18 cellular contexts compared by ENCODE assay signal in the genomic region with DNA sequence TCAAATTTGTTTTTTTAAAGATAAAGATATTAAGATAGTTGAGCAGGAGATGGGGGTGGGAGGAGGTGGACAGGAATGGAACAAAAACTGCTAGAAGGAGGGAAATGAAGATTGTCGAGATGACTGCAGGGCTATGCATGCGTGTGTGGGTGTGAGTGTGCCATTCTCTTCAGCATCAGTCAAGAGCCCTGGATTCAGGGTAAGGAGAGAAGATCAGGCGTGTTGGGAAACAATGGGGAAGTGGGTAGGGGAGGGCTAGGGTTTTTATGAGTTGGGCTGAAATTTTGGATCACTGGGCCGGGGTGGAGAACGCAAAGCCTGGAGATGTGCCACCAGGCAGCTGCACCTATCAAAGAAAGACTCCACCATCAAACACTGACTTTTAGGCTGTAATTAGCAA. TPM values are rescaled to one million over a fixed set of nuclear protein-coding genes. Genes with fewer than 3 reads are reported as not detected.
DNase-seq lines count a peak whose midpoint lies in the region; ATAC-seq and TF ChIP-seq lines count a peak whose summit lies in the region.
"Had no signal": no experiment of that assay in that cellular context is flagged by ENCODE, and none has a peak within 500 bp of the region (broad histone marks: within the 10 kb centered on the region; RNA-seq: fewer than 3 reads in every experiment).

No MANE protein-coding gene starts in this region.

- H3K27ac ChIP-seq in heart left ventricle, result peak overlapping the region in 11 of 12 donors; percentile 4 to 72 (median 45)
- peak overlapping the region in 1 of 2 donors; percentile 35 for H3K27ac ChIP-seq in ovary
- peak overlapping the region; percentile 56 for H3K27ac ChIP-seq in vagina
- H3K27ac ChIP-seq: KMS-11, VCaP had no signal

- H3K9me3 ChIP-seq in heart left ventricle, result no peaks in the 10 kb centered on the region
- H3K9me3 ChIP-seq in ovary, result no peaks in the 10 kb centered on the region
- H3K9me3 ChIP-seq in vagina, result no peaks in the 10 kb centered on the region

- intact Hi-C loops in heart left ventricle (cut with DNase I), result no loop called here
- intact Hi-C loops in ovary (cut with DNase I), result no loop called here
- intact Hi-C loops in vagina (cut with DNase I), result no loop called here

- DNase-seq in amniotic epithelial cell (ENCODE audit: low read depth) (peak; percentile 55), heart left ventricle (no peak), ovary (peak; percentile 33 to 56 (median 41)), vagina (ENCODE audit: extremely low spot score in 2 of 2) (no peak), activated gamma-delta T cell (lab: John Stamatoyannopoulos, UW) (no peak)
- DNase-seq: activated naive CD8-positive, alpha-beta T cell treated with anti-CD3 and anti-CD28 coated beads for 36 hours; COR-L47; foreskin melanocyte; NCI-H1694 treated with DMSO at 0.1 percent for 48 hours; NCI-H748 treated with DMSO at 0.1 percent for 48 hours; occipital lobe; SHP77 treated with DMSO at 0.1 percent for 48 hours; stimulated activated CD4-positive, alpha-beta T cell treated with anti-CD3 and anti-CD28 coated beads, Interleukin-4, amount 100 ng/mL, for 1 hour; stimulated activated naive B cell treated with anti-CD40 and anti-IgM and Interleukin-4, amounts not matched to agents 10 μg/mL and 1 μg/mL and 100 μg/mL, for 72 hours had no signal

- WGBS in heart left ventricle, 4 donors, result 56 to 68% (median 67%) methylated on average over 5 of the region's 5 CpGs
- WGBS in ovary, 3 donors, result 17 to 24% (median 19%) methylated on average over 5 of the region's 5 CpGs

- no peak overlapping the region for H3K4me3 ChIP-seq in heart left ventricle
- no peak overlapping the region for H3K4me3 ChIP-seq in ovary
- no peak overlapping the region for H3K4me3 ChIP-seq in vagina

- H3K4me1 ChIP-seq in heart left ventricle (peaks cover 0 to 37% (median 22%) of the 10 kb centered on the region in 12 donors), ovary (ENCODE audit: insufficient read depth) (peaks cover 16% of the 10 kb centered on the region), vagina (peaks cover 30% of the 10 kb centered on the region)

- peak in 1 of 4 donors; percentile 10 for ATAC-seq in heart left ventricle
- no peak for ATAC-seq in HG03135 (IDR thresholded peaks at IDR 0.05; ENCODE audit: unreplicated experiment)
- no peak for ATAC-seq in HG03097 (IDR thresholded peaks at IDR 0.05; ENCODE audit: low FRiP score, unreplicated experiment)
- ATAC-seq: stimulated activated naive B cell treated with anti-CD40 and anti-IgM and Interleukin-4, amounts not matched to agents 10 μg/mL and 1 μg/mL and 100 μg/mL, for 72 hours had no signal

- TF ChIP-seq POLR2A in heart left ventricle (IDR thresholded peaks at IDR 0.05) (no peak), ovary (IDR thresholded peaks at IDR 0.05) (no peak), vagina (IDR thresholded peaks at IDR 0.05) (no peak)

- TF ChIP-seq CTCF in heart left ventricle (IDR thresholded peaks at IDR 0.05) (no peak), ovary (IDR thresholded peaks at IDR 0.05) (no peak), vagina (IDR thresholded peaks at IDR 0.05) (no peak)

- H3K27me3 ChIP-seq in heart left ventricle, result no peaks in the 10 kb centered on the region
- no peaks in the 10 kb centered on the region for H3K27me3 ChIP-seq in ovary
- H3K27me3 ChIP-seq in vagina, result no peaks in the 10 kb centered on the region

- no peaks in the 10 kb centered on the region for H3K36me3 ChIP-seq in heart left ventricle
- H3K36me3 ChIP-seq in ovary, result no peaks in the 10 kb centered on the region
- no peaks in the 10 kb centered on the region for H3K36me3 ChIP-seq in vagina

- no peak for TF ChIP-seq EP300 in ovary (IDR thresholded peaks at IDR 0.05)

RNA-seq across cellular contexts. Expression of a gene that starts 4.5 kb away (rescaled TPM):
- total RNA-seq in heart left ventricle, result 1 to 10 TPM in 3 of 9 donors, under 1 TPM in 4, not detected in 2; 0.56 to 4.7 (median 0.96) TPM
- 1 to 10 TPM in 1 of 2 donors, under 1 TPM in 1; 0.12 to 1.9 TPM for polyA plus RNA-seq in heart left ventricle
- total RNA-seq in ovary, result 10 to 100 TPM in 2 of 7 donors, 1 to 10 TPM in 5; 4.1 to 11.7 (median 7.2) TPM
- 1 to 10 TPM; 4.7 to 7.4 TPM for polyA plus RNA-seq in ovary
- 4.2 TPM for total RNA-seq in vagina

Comparison
In these comparisons a context has a peak if more than half of its experiments do, and no peak if none do; other contexts are left out.
1. DNase-seq: peak in amniotic epithelial cell (single experiment) and ovary (5 of 5); none in heart left ventricle (0 of 5), vagina (0 of 2) and activated gamma-delta T cell (single experiment).